Comparison of ENCODE assay signal across 23 cellular contexts in the genomic region with DNA sequence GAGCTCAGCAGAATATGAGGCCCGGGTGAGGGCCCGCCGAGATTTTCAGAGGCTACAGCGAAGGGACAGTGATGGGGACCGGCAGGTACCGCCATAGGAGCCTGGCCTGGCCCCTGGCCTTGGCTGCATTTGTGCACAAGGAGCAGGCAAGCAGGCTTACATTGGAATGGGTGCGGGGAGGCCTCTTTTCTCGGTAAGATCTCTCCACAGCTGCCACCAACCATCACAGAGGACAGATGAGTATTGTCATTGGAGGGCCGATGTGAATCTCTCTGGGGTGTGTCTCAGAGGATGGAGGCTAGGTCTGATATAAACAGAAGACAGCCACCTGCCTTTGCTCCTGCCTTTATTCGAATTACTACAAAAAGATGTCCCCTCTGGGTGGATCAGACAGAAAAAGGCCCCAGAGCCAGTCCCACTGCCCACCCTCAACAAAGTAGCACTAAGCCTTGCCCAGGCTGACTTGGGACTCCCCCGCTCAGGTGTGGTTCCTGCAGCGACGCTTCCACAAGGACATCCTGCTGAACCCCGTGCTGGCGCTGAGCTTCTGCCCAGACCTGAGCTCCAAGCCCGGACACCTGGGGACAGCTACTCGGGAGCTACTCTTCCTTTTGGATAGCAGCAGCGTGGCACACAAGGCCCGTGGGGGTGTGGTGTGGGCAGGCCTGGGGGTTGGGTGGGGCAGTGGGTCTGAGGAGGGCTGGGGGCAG. TPM values are rescaled to one million over a fixed set of nuclear protein-coding genes. Genes with fewer than 3 reads are reported as not detected.
"Had no signal": no experiment of that assay in that cellular context is flagged by ENCODE, and none has a peak within 500 bp of the region (broad histone marks: within the 10 kb centered on the region; RNA-seq: fewer than 3 reads in every experiment).

No MANE protein-coding gene starts in this region.

- H3K27ac ChIP-seq: breast epithelium, coronary artery, gastrocnemius medialis, heart right ventricle, pancreas, right lobe of liver, thoracic aorta, upper lobe of left lung, VCaP had no signal

- H3K9me3 ChIP-seq: adrenal gland, breast epithelium, gastrocnemius medialis, heart right ventricle, pancreas, right lobe of liver, thoracic aorta, upper lobe of left lung had no signal

- ATAC-seq: gastrocnemius medialis; natural killer cell; right lobe of liver; stimulated activated memory B cell treated with anti-CD40 and anti-IgM and Interleukin-4, amounts not matched to agents 10 μg/mL and 1 μg/mL and 100 μg/mL, for 72 hours had no signal

- H3K36me3 ChIP-seq: breast epithelium, gastrocnemius medialis, heart right ventricle, pancreas, right lobe of liver, thoracic aorta, upper lobe of left lung had no signal

- H3K27me3 ChIP-seq: pancreas had no signal

- DNase-seq: activated CD4-positive, alpha-beta T cell treated with anti-CD3 and anti-CD28 coated beads for 1 hour; activated CD8-positive, alpha-beta memory T cell treated with anti-CD3 and anti-CD28 coated beads for 24 hours; activated CD8-positive, alpha-beta memory T cell treated with anti-CD3 and anti-CD28 coated beads, Interleukin-2, amount 50 U/mL, for 48 hours; activated effector memory CD4-positive, alpha-beta T cell treated with Interleukin-2 at 50 U/mL for 16 hours; activated naive CD4-positive, alpha-beta T cell treated with anti-CD3 and anti-CD28 coated beads, Interleukin-2, amount 50 U/mL, for 16 hours; activated T-cell treated with anti-CD3 and anti-CD28 coated beads, Interleukin-2, amount 50 U/mL, for 48 hours; heart right ventricle; natural killer cell; right lobe of liver; stimulated activated CD4-positive, alpha-beta T cell treated with anti-CD3 and anti-CD28 coated beads, Interleukin-4, amount 100 ng/mL, for 4 hours had no signal

- H3K4me3 ChIP-seq: adrenal gland, breast epithelium, coronary artery, gastrocnemius medialis, heart right ventricle, pancreas, right lobe of liver, thoracic aorta, upper lobe of left lung had no signal

RNA-seq across cellular contexts. Expression of gene VWA5B2, which starts 5.4 kb away (rescaled TPM):
- total RNA-seq: esophagus mucosa, gastrocnemius medialis, mesenteric fat pad, thoracic aorta had no signal

RNA-seq across cellular contexts. Expression of gene CAMK2N2, which starts 26.5 kb away (rescaled TPM):
- total RNA-seq: breast epithelium, gastrocnemius medialis, liver, mesenteric fat pad, thoracic aorta had no signal

RNA-seq across cellular contexts. Expression of gene ECE2, which starts 41.0 kb away (rescaled TPM):
- total RNA-seq: astrocyte, breast epithelium, esophagus mucosa, gastrocnemius medialis, liver, mesenteric fat pad, natural killer cell, right lobe of liver, thoracic aorta, upper lobe of left lung had no signal
- polyA plus RNA-seq: heart right ventricle, liver had no signal
